10 cellular contexts compared by ENCODE assay signal in genomic region chr10:73543-74265, GRCh38. TPM values are rescaled to one million over a fixed set of nuclear protein-coding genes. Genes with fewer than 3 reads are reported as not detected.
DNase-seq lines count a peak whose midpoint lies in the region; ATAC-seq and TF ChIP-seq lines count a peak whose summit lies in the region.
"Not testable (repeated sequence)": the region's sequence is repeated elsewhere in the genome, so short reads cannot be mapped to it uniquely, and the experiment has no call there.
"Had no signal": no experiment of that assay in that cellular context is flagged by ENCODE, and none has a peak within 500 bp of the region (broad histone marks: within the 10 kb centered on the region; RNA-seq: fewer than 3 reads in every experiment).

No MANE protein-coding gene starts in this region.

- DNase-seq in HFF-Myc (ENCODE audit: extremely low read depth, low read depth); iPS DF 6.9 (ENCODE audit: low read depth, low spot score): not testable (repeated sequence)
- DNase-seq in NOMO-1 treated with dmso at 0.1 percent for 144 hours (lab: John Stamatoyannopoulos, UW; ENCODE audit: unreplicated experiment) (peak; percentile 18), colonic mucosa (peak; percentile 47), neural progenitor cell (ENCODE audit: low spot score) (peak; percentile 81)
- peak; percentile 47 for DNase-seq in activated CD8-positive, alpha-beta memory T cell treated with anti-CD3 and anti-CD28 coated beads, Interleukin-2, amount 50 U/mL, for 4 hours
- peak; percentile 31 to 66 for DNase-seq in stimulated activated effector memory CD8-positive, alpha-beta T cell treated with anti-CD3 and anti-CD28 coated beads, Interleukin-12 subunit alpha, Interleukin-12 subunit beta, amount 100 ng/mL, for 72 hours (ENCODE audit: low spot score in 2 of 2)

- not testable (repeated sequence) for H3K9me3 Mint-ChIP-seq in neural progenitor cell; stimulated activated effector memory CD8-positive, alpha-beta T cell treated with anti-CD3 and anti-CD28 coated beads, Interleukin-12 subunit alpha, Interleukin-12 subunit beta, amount 100 ng/mL, for 72 hours

- not testable (repeated sequence) for H3K27ac Mint-ChIP-seq in neural progenitor cell; stimulated activated effector memory CD8-positive, alpha-beta T cell treated with anti-CD3 and anti-CD28 coated beads, Interleukin-12 subunit alpha, Interleukin-12 subunit beta, amount 100 ng/mL, for 72 hours

- not testable (repeated sequence) for H3K4me1 Mint-ChIP-seq in neural progenitor cell; stimulated activated effector memory CD8-positive, alpha-beta T cell treated with anti-CD3 and anti-CD28 coated beads, Interleukin-12 subunit alpha, Interleukin-12 subunit beta, amount 100 ng/mL, for 72 hours

- not testable (repeated sequence) for H3K79me2 ChIP-seq in neural progenitor cell (ENCODE audit: low read depth)

- not testable (repeated sequence) for H3K36me3 ChIP-seq in BLaER1 treated with 17β-estradiol and CSF1 and Interleukin-3, amounts not matched to agents 10 nM and 100 nM; colonic mucosa; iPS DF 6.9 (ENCODE audit: control insufficient read depth, insufficient read depth, low read length); neural progenitor cell

- H3K27me3 ChIP-seq in BLaER1 treated with 17β-estradiol and CSF1 and Interleukin-3, amounts not matched to agents 10 nM and 100 nM: peaks cover 0 to 15% (median 5%) of the 10 kb centered on the region in 11 experiments; a peak in 8 of 22 replicates
- not testable (repeated sequence) for H3K27me3 ChIP-seq in colonic mucosa; iPS DF 6.9 (ENCODE audit: control insufficient read depth, insufficient read depth, low read length)
- peaks cover 34% of the 10 kb centered on the region for H3K27me3 ChIP-seq in neural progenitor cell

- WGBS in iPS DF 6.9 (ENCODE audit: insufficient coverage, insufficient read length): no CpG with 5 or more reads among the region's 65 CpGs

- peak overlapping the region; percentile 50 to 81 (median 64); a peak in 21 of 22 replicates for H3K4me2 ChIP-seq in BLaER1 treated with 17β-estradiol and CSF1 and Interleukin-3, amounts not matched to agents 10 nM and 100 nM
- peak overlapping the region; percentile 76 for H3K4me2 ChIP-seq in neural progenitor cell

- peak overlapping the region in 9 of 11 experiments; percentile 19 to 59 (median 39); a peak in 9 of 22 replicates for H3K9ac ChIP-seq in BLaER1 treated with 17β-estradiol and CSF1 and Interleukin-3, amounts not matched to agents 10 nM and 100 nM
- not testable (repeated sequence) for H3K9ac ChIP-seq in colonic mucosa (ENCODE audit: low read depth in 2 of 2, low read length in 2 of 2); neural progenitor cell

- intact Hi-C loops in colonic mucosa (cut with DNase I): not testable (repeated sequence)

- peak overlapping the region; percentile 51 to 68 (median 59) for H3K4me3 ChIP-seq in BLaER1 treated with 17β-estradiol and CSF1 and Interleukin-3, amounts not matched to agents 10 nM and 100 nM
- peak overlapping the region; percentile 51 for H3K4me3 ChIP-seq in HFF-Myc (replicated peaks; ENCODE audit: low read depth, low read length)
- H3K4me3 ChIP-seq in colonic mucosa: peak overlapping the region; percentile 47
- peak overlapping the region; percentile 46; the same call in 1 of the 2 replicates for H3K4me3 ChIP-seq in iPS DF 6.9 (ENCODE audit: low read length)
- H3K4me3 ChIP-seq in neural progenitor cell: peak overlapping the region; percentile 64

- not testable (repeated sequence) for H4K20me1 ChIP-seq in BLaER1 treated with 17β-estradiol and CSF1 and Interleukin-3, amounts not matched to agents 10 nM and 100 nM; neural progenitor cell (ENCODE audit: low read depth)

- H3F3A ChIP-seq in neural progenitor cell (ENCODE audit: low read depth): not testable (repeated sequence)

- peak; percentile 75 for TF ChIP-seq CTCF in HFF-Myc (IDR thresholded peaks at IDR 0.05; ENCODE audit: low read depth, low read length, missing control alignments)
- peak; percentile 43 for TF ChIP-seq CTCF in colonic mucosa (IDR thresholded peaks at IDR 0.05)
- peak; percentile 91 for TF ChIP-seq CTCF in neural progenitor cell (IDR thresholded peaks at IDR 0.05)

- not testable (repeated sequence) for H3K27me3 Mint-ChIP-seq in neural progenitor cell (ENCODE audit: insufficient read depth, low read depth)

- ATAC-seq in stimulated activated effector memory CD8-positive, alpha-beta T cell treated with anti-CD3 and anti-CD28 coated beads, Interleukin-12 subunit alpha, Interleukin-12 subunit beta, amount 100 ng/mL, for 72 hours: peak; percentile 32

- not testable (repeated sequence) for H3K36me3 Mint-ChIP-seq in neural progenitor cell; stimulated activated effector memory CD8-positive, alpha-beta T cell treated with anti-CD3 and anti-CD28 coated beads, Interleukin-12 subunit alpha, Interleukin-12 subunit beta, amount 100 ng/mL, for 72 hours

- peak overlapping the region; percentile 78 for H2AFZ ChIP-seq in neural progenitor cell (replicated peaks)

- not testable (repeated sequence) for H3K27ac ChIP-seq in BLaER1 treated with 17β-estradiol and CSF1 and Interleukin-3, amounts not matched to agents 10 nM and 100 nM; colonic mucosa; iPS DF 6.9 (ENCODE audit: low read length); neural progenitor cell

- peak overlapping the region; percentile 83 for H3K4me3 Mint-ChIP-seq in neural progenitor cell
- peak overlapping the region; percentile 66 for H3K4me3 Mint-ChIP-seq in stimulated activated effector memory CD8-positive, alpha-beta T cell treated with anti-CD3 and anti-CD28 coated beads, Interleukin-12 subunit alpha, Interleukin-12 subunit beta, amount 100 ng/mL, for 72 hours

- not testable (repeated sequence) for H3K4me1 ChIP-seq in BLaER1 treated with 17β-estradiol and CSF1 and Interleukin-3, amounts not matched to agents 10 nM and 100 nM; colonic mucosa; iPS DF 6.9 (ENCODE audit: control insufficient read depth, insufficient read depth, low read length); neural progenitor cell

- not testable (repeated sequence) for H3K9me3 ChIP-seq in BLaER1 treated with 17β-estradiol and CSF1 and Interleukin-3, amounts not matched to agents 10 nM and 100 nM (replicated peaks in 1 of 11); colonic mucosa; iPS DF 6.9 (ENCODE audit: control insufficient read depth, insufficient read depth, low read length); neural progenitor cell (ENCODE audit: low read depth)

RNA-seq across cellular contexts. Expression of gene TUBB8, which starts 24.6 kb away (rescaled TPM):
- total RNA-seq in colonic mucosa: not detected
- total RNA-seq in neural progenitor cell (ENCODE audit: low replicate concordance): 1.9 and 4.3 TPM in 2 replicates
- total RNA-seq: cardiac septum, subcutaneous adipose tissue had no signal
